ENCODE assay signal across 16 cellular contexts in genomic region chr14:23324455-23324846, GRCh38.
"Had no signal": no experiment of that assay in that cellular context is flagged by ENCODE, and none has a peak within 500 bp of the region (broad histone marks: within the 10 kb centered on the region; RNA-seq: fewer than 3 reads in every experiment).

No MANE protein-coding gene starts in this region.

- H3K4me3 Mint-ChIP-seq: activated CD4-positive, alpha-beta T cell treated with anti-CD3 and anti-CD28 coated beads, Interleukin-2, amount 10 ng/mL, durations not matched to agents 7 days and 5 days; stimulated activated effector memory CD8-positive, alpha-beta T cell treated with anti-CD3 and anti-CD28 coated beads, Interleukin-12 subunit alpha, Interleukin-12 subunit beta, amount 100 ng/mL, for 72 hours had no signal

- H3K4me1 ChIP-seq: foreskin keratinocyte had no signal

- H3K36me3 ChIP-seq: ovary had no signal

- DNase-seq: activated CD4-positive, alpha-beta T cell treated with anti-CD3 and anti-CD28 coated beads, Interleukin-2, amount 10 ng/mL, durations not matched to agents 7 days and 5 days; activated CD8-positive, alpha-beta memory T cell treated with anti-CD3 and anti-CD28 coated beads for 24 hours; activated naive CD4-positive, alpha-beta T cell treated with anti-CD3 and anti-CD28 coated beads, Interleukin-2, amount 50 U/mL, for 16 hours; activated T-cell treated with anti-CD3 and anti-CD28 coated beads for 4 hours; amniotic stem cell; body of pancreas; central memory CD4-positive, alpha-beta T cell; effector memory CD4-positive, alpha-beta T cell; foreskin keratinocyte; ovary; stimulated activated CD4-positive, alpha-beta T cell treated with anti-CD3 and anti-CD28 coated beads, Interleukin-12 subunit alpha, Interleukin-12 subunit beta, amount 100 ng/mL, for 4 hours; thyroid gland had no signal

- H3K4me3 ChIP-seq: body of pancreas, coronary artery, ovary, SK-N-MC, thyroid gland had no signal

- H3K9me3 ChIP-seq: body of pancreas, ovary, thyroid gland had no signal

- H3K27me3 Mint-ChIP-seq: activated CD4-positive, alpha-beta T cell treated with anti-CD3 and anti-CD28 coated beads, Interleukin-2, amount 10 ng/mL, durations not matched to agents 7 days and 5 days had no signal

- ATAC-seq: body of pancreas; foreskin keratinocyte; stimulated activated effector memory CD8-positive, alpha-beta T cell treated with anti-CD3 and anti-CD28 coated beads, Interleukin-12 subunit alpha, Interleukin-12 subunit beta, amount 100 ng/mL, for 72 hours had no signal

- H3K27ac ChIP-seq: body of pancreas, coronary artery, foreskin keratinocyte, ovary, SK-N-MC, thyroid gland had no signal

- H3K9me3 Mint-ChIP-seq: activated T-helper 2 cell treated with anti-CD3 and anti-CD28 coated beads, Interferon-gamma antibody, Interleukin-2, Interleukin-4, amounts not matched to agents 10 μg/mL and 5 μg/mL and 100 μg/mL, durations not matched to agents 14 hours and 24 hours and 36 hours; stimulated activated effector memory CD8-positive, alpha-beta T cell treated with anti-CD3 and anti-CD28 coated beads, Interleukin-12 subunit alpha, Interleukin-12 subunit beta, amount 100 ng/mL, for 72 hours had no signal

- H3K27me3 ChIP-seq: body of pancreas, foreskin keratinocyte, ovary, thyroid gland had no signal

- H3K27ac Mint-ChIP-seq: activated CD4-positive, alpha-beta T cell treated with anti-CD3 and anti-CD28 coated beads, Interleukin-2, amount 10 ng/mL, durations not matched to agents 7 days and 5 days; activated T-helper 2 cell treated with anti-CD3 and anti-CD28 coated beads, Interferon-gamma antibody, Interleukin-2, Interleukin-4, amounts not matched to agents 10 μg/mL and 5 μg/mL and 100 μg/mL, durations not matched to agents 14 hours and 24 hours and 36 hours; stimulated activated effector memory CD8-positive, alpha-beta T cell treated with anti-CD3 and anti-CD28 coated beads, Interleukin-12 subunit alpha, Interleukin-12 subunit beta, amount 100 ng/mL, for 72 hours had no signal
